In the genomic region with DNA sequence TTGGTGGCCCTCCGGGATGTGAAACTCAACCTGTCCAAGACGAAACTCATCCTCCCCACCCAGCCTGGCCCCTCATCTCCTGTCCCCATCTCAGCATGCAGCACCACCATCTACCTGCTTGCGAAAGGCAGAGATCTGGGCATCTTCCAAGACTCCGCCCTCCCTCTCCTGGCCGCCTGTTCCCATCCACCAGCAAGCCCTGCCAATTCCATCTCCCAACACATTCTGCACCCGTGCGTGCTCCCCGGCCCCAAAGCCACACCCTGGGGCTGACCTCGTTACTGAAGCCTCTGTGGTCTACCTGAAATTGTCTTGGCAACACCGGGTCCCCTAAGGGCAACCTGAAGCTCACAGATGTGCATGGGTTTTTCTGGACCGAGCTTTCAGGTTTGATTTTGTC, we compare ENCODE assay signal across 31 cellular contexts. TPM values are rescaled to one million over a fixed set of nuclear protein-coding genes. Genes with fewer than 3 reads are reported as not detected.
"Had no signal": no experiment of that assay in that cellular context is flagged by ENCODE, and none has a peak within 500 bp of the region (broad histone marks: within the 10 kb centered on the region; RNA-seq: fewer than 3 reads in every experiment).

No MANE protein-coding gene starts in this region.

- FAIRE-seq: astrocyte, RCC 7860, TTC549 had no signal

- H3K4me3 Mint-ChIP-seq: activated B cell treated with CpG ODN at 0.5 μM for 24 hours; activated CD4-positive, alpha-beta T cell treated with anti-CD3 and anti-CD28 coated beads, Interleukin-2, amount 10 ng/mL, durations not matched to agents 24 days and 14 days; activated CD8-positive, alpha-beta memory T cell treated with anti-CD3 and anti-CD28 coated beads, Interleukin-2, amount 10 ng/mL, durations not matched to agents 7 days and 5 days; activated naive CD8-positive, alpha-beta T cell treated with anti-CD3 and anti-CD28 coated beads, Interleukin-2, amount 50 U/mL, for 24 hours; activated T-cell treated with anti-CD3 and anti-CD28 coated beads, Interleukin-2, amount 50 U/mL, for 24 hours; activated T-helper 1 cell treated with anti-CD3 and anti-CD28 coated beads, Interleukin-12 subunit alpha, Interleukin-12 subunit beta, Interleukin-2, Interleukin-4 antibody, amounts not matched to agents 30 ng/mL and 10 ng/mL and 1 ng/mL, durations not matched to agents 14 hours and 24 hours and 36 hours; brain; T-helper 1 cell treated with Interleukin-12 subunit alpha and Interleukin-12 subunit beta and Interleukin-4 antibody, amounts not matched to agents 30 μg/mL and 1 μg/mL, for 36 hours had no signal

- DNase-seq: activated B cell treated with CpG ODN at 0.5 μM for 24 hours; activated CD4-positive, alpha-beta T cell treated with anti-CD3 and anti-CD28 coated beads for 1 hour; activated CD4-positive, alpha-beta T cell treated with anti-CD3 and anti-CD28 coated beads, Interleukin-2, amount 10 ng/mL, durations not matched to agents 24 days and 14 days; activated CD4-positive, alpha-beta T cell treated with anti-CD3 and anti-CD28 coated beads, Interleukin-2, amount 50 U/mL, for 48 hours; activated CD8-positive, alpha-beta memory T cell treated with anti-CD3 and anti-CD28 coated beads, Interleukin-2, amount 10 ng/mL, durations not matched to agents 7 days and 5 days; activated effector memory CD4-positive, alpha-beta T cell treated with Interleukin-2 at 50 U/mL for 16 hours; activated naive CD4-positive, alpha-beta T cell treated with Interleukin-2 at 50 U/mL for 16 hours; activated naive CD8-positive, alpha-beta T cell treated with anti-CD3 and anti-CD28 coated beads, Interleukin-2, amount 50 U/mL, for 24 hours; activated T-cell treated with anti-CD3 and anti-CD28 coated beads, Interleukin-2, amount 50 U/mL, for 24 hours; amygdala; KG1; NCI-H1092 treated with DMSO at 0.1 percent for 48 hours; NCI-H1417 treated with DMSO at 0.1 percent for 48 hours; NCI-H1694; NCI-H2029; NCI-H2107; NCI-H446 treated with DMSO at 0.1 percent for 48 hours; NCI-H524 treated with DMSO at 0.1 percent for 48 hours; NCI-H748 treated with DMSO at 0.1 percent for 48 hours; SHP77 treated with DMSO at 0.1 percent for 48 hours; T-helper 9 cell had no signal

- ATAC-seq: activated CD8-positive, alpha-beta memory T cell treated with anti-CD3 and anti-CD28 coated beads, Interleukin-2, amount 10 ng/mL, durations not matched to agents 7 days and 5 days; activated naive CD4-positive, alpha-beta T cell treated with anti-CD3 and anti-CD28 coated beads, Interleukin-2, amount 50 U/mL, for 72 hours; activated naive CD8-positive, alpha-beta T cell treated with anti-CD3 and anti-CD28 coated beads, Interleukin-2, amount 50 U/mL, for 24 hours had no signal

- H3K4me1 Mint-ChIP-seq: activated B cell treated with CpG ODN at 0.5 μM for 24 hours; activated CD4-positive, alpha-beta T cell treated with anti-CD3 and anti-CD28 coated beads, Interleukin-2, amount 10 ng/mL, durations not matched to agents 24 days and 14 days; activated CD8-positive, alpha-beta memory T cell treated with anti-CD3 and anti-CD28 coated beads, Interleukin-2, amount 10 ng/mL, durations not matched to agents 7 days and 5 days; activated naive CD8-positive, alpha-beta T cell treated with anti-CD3 and anti-CD28 coated beads, Interleukin-2, amount 50 U/mL, for 24 hours; brain had no signal

- H3K36me3 Mint-ChIP-seq: activated CD8-positive, alpha-beta memory T cell treated with anti-CD3 and anti-CD28 coated beads, Interleukin-2, amount 10 ng/mL, durations not matched to agents 7 days and 5 days; activated naive CD4-positive, alpha-beta T cell treated with anti-CD3 and anti-CD28 coated beads, Interleukin-2, amount 50 U/mL, for 72 hours; brain had no signal

- H3K27ac Mint-ChIP-seq: activated B cell treated with CpG ODN at 0.5 μM for 24 hours; activated CD4-positive, alpha-beta T cell treated with anti-CD3 and anti-CD28 coated beads, Interleukin-2, amount 10 ng/mL, durations not matched to agents 24 days and 14 days; activated CD8-positive, alpha-beta memory T cell treated with anti-CD3 and anti-CD28 coated beads, Interleukin-2, amount 10 ng/mL, durations not matched to agents 7 days and 5 days; activated naive CD8-positive, alpha-beta T cell treated with anti-CD3 and anti-CD28 coated beads, Interleukin-2, amount 50 U/mL, for 24 hours; activated T-cell treated with anti-CD3 and anti-CD28 coated beads, Interleukin-2, amount 50 U/mL, for 24 hours; activated T-helper 1 cell treated with anti-CD3 and anti-CD28 coated beads, Interleukin-12 subunit alpha, Interleukin-12 subunit beta, Interleukin-2, Interleukin-4 antibody, amounts not matched to agents 30 ng/mL and 10 ng/mL and 1 ng/mL, durations not matched to agents 14 hours and 24 hours and 36 hours; brain; T-helper 1 cell treated with Interleukin-12 subunit alpha and Interleukin-12 subunit beta and Interleukin-4 antibody, amounts not matched to agents 30 μg/mL and 1 μg/mL, for 36 hours had no signal

- H3K9me3 Mint-ChIP-seq: activated B cell treated with CpG ODN at 0.5 μM for 24 hours; activated CD4-positive, alpha-beta T cell treated with anti-CD3 and anti-CD28 coated beads, Interleukin-2, amount 10 ng/mL, durations not matched to agents 24 days and 14 days; activated naive CD4-positive, alpha-beta T cell treated with anti-CD3 and anti-CD28 coated beads, Interleukin-2, amount 50 U/mL, for 72 hours; activated naive CD8-positive, alpha-beta T cell treated with anti-CD3 and anti-CD28 coated beads, Interleukin-2, amount 50 U/mL, for 24 hours; activated T-cell treated with anti-CD3 and anti-CD28 coated beads, Interleukin-2, amount 50 U/mL, for 24 hours; activated T-helper 1 cell treated with anti-CD3 and anti-CD28 coated beads, Interleukin-12 subunit alpha, Interleukin-12 subunit beta, Interleukin-2, Interleukin-4 antibody, amounts not matched to agents 30 ng/mL and 10 ng/mL and 1 ng/mL, durations not matched to agents 14 hours and 24 hours and 36 hours; T-helper 1 cell treated with Interleukin-12 subunit alpha and Interleukin-12 subunit beta and Interleukin-4 antibody, amounts not matched to agents 30 μg/mL and 1 μg/mL, for 36 hours had no signal

RNA-seq across cellular contexts. Expression of a gene that starts 13.2 kb away (rescaled TPM):
- total RNA-seq: LHCN-M2 had no signal

RNA-seq across cellular contexts. Expression of a gene that starts 51.1 kb away (rescaled TPM):
- total RNA-seq: astrocyte, LHCN-M2, M059J, SK-MEL-5 had no signal
